In genomic region chr12:3757261-3757660, GRCh38 we compare ENCODE assay signal across 1 cellular context.
TF ChIP-seq lines count a peak whose summit lies in the region.

No MANE protein-coding gene starts in this region.

TF ChIP-seq in HepG2, 621 proteins besides CTCF, POLR2A, EP300 and RAD21 (continued from another document):
- no peak for TF ChIP-seq FOXA1 (IDR thresholded peaks at IDR 0.05)
- TF ChIP-seq FOXA1 (CRISPR knock-in tag; IDR thresholded peaks at IDR 0.05): no peak
